ENCODE assay signal across 14 cellular contexts in the genomic region with DNA sequence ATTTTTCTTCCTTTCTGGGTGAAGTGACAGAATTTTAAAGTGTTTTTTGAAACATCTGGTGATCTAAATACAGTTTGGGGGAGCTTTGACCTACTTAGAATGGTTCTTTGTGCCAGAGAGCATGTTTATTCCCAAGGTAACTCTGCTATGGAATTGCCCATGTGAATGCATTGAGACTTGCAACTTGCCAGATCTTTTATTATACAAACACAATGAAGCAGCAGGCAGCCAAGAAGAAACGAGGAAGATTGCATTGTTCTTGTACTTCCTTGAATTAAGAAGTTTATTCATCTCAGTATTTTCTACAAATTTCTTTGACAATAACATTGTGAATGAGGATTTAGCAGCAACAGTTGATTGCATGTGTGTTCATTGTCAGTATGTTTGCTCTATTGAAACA. TPM values are rescaled to one million over a fixed set of nuclear protein-coding genes. Genes with fewer than 3 reads are reported as not detected.
A peak's percentile ranks its signal among the peaks of the same experiment; 100 is the strongest.
DNase-seq lines count a peak whose midpoint lies in the region; TF ChIP-seq lines count a peak whose summit lies in the region.
"Had no signal": no experiment of that assay in that cellular context is flagged by ENCODE, and none has a peak within 500 bp of the region (broad histone marks: within the 10 kb centered on the region; RNA-seq: fewer than 3 reads in every experiment).

No MANE protein-coding gene starts in this region.

- no peak overlapping the region for H3K27ac ChIP-seq in A673 (ENCODE audit: low read depth, low read length, poor library complexity, severe bottlenecking)
- H3K27ac ChIP-seq in muscle layer of duodenum (ENCODE audit: low read length) = peak overlapping the region; percentile 24
- no peak overlapping the region for H3K27ac ChIP-seq in colonic mucosa
- no peak overlapping the region for H3K27ac ChIP-seq in substantia nigra (ENCODE audit: low read depth, low read length, poor library complexity, severe bottlenecking)
- H3K27ac ChIP-seq: parathyroid adenoma had no signal

- H3K27me3 Mint-ChIP-seq in osteocyte (ENCODE audit: unreplicated experiment) = no peaks in the 10 kb centered on the region

- H3K4me3 ChIP-seq in A673 (ENCODE audit: low read depth, low read length, poor library complexity, severe bottlenecking) (no peak overlapping the region), fibroblast of pulmonary artery (replicated peaks; ENCODE audit: low read depth, low read length) (no peak overlapping the region), muscle layer of duodenum (ENCODE audit: low read depth in 1 of 2, low read length in 2 of 2) (no peak overlapping the region), colonic mucosa (no peak overlapping the region)
- H3K4me3 ChIP-seq: lung had no signal

- H3K36me3 ChIP-seq in A673 (ENCODE audit: insufficient read depth, low read length, poor library complexity, severe bottlenecking) (no peaks in the 10 kb centered on the region), muscle layer of duodenum (ENCODE audit: control insufficient read depth in 1 of 2, insufficient read depth in 2 of 2, low read length in 2 of 2) (no peaks in the 10 kb centered on the region), colonic mucosa (no peaks in the 10 kb centered on the region)
- H3K36me3 ChIP-seq: adrenal gland, upper lobe of left lung had no signal

- no peak overlapping the region for H3K27ac Mint-ChIP-seq in osteocyte (ENCODE audit: unreplicated experiment)
- H3K27ac Mint-ChIP-seq: T-cell had no signal

- no peaks in the 10 kb centered on the region for H3K36me3 Mint-ChIP-seq in osteocyte (ENCODE audit: unreplicated experiment)
- H3K36me3 Mint-ChIP-seq: T-cell had no signal

- H3K9ac ChIP-seq in colonic mucosa (ENCODE audit: low read depth in 2 of 2, low read length in 2 of 2) = no peak overlapping the region
- H3K9ac ChIP-seq: parathyroid adenoma had no signal

- POLR2A ChIA-PET in A673 (lab: Charles Lee; ENCODE audit: low non-redundant PET) = no interaction called here

- H3K9me3 Mint-ChIP-seq in osteocyte (ENCODE audit: unreplicated experiment) = no peaks in the 10 kb centered on the region
- H3K9me3 Mint-ChIP-seq: T-cell had no signal

- no peak overlapping the region for H3K4me3 Mint-ChIP-seq in osteocyte (ENCODE audit: unreplicated experiment)

- peaks cover 31% of the 10 kb centered on the region for H3K4me1 ChIP-seq in A673 (ENCODE audit: insufficient read depth, low read length, poor library complexity, severe bottlenecking)
- H3K4me1 ChIP-seq in muscle layer of duodenum (ENCODE audit: control insufficient read depth in 1 of 2, insufficient read depth in 2 of 2, low read length in 2 of 2) = peaks cover 20 to 24% of the 10 kb centered on the region in 2 donors
- H3K4me1 ChIP-seq in colonic mucosa = peaks cover 6% of the 10 kb centered on the region
- H3K4me1 ChIP-seq: parathyroid adenoma had no signal

- H3K9me3 ChIP-seq in A673 (ENCODE audit: low read depth, low read length, poor library complexity, severe bottlenecking) (no peaks in the 10 kb centered on the region), muscle layer of duodenum (ENCODE audit: control insufficient read depth in 1 of 2, low read length in 2 of 2) (no peaks in the 10 kb centered on the region), colonic mucosa (no peaks in the 10 kb centered on the region)
- H3K9me3 ChIP-seq: adrenal gland, upper lobe of left lung had no signal

- H3K27me3 ChIP-seq in A673 (replicated peaks; ENCODE audit: insufficient read depth, low read depth, low read length, poor library complexity) = no peaks in the 10 kb centered on the region
- no peaks in the 10 kb centered on the region for H3K27me3 ChIP-seq in muscle layer of duodenum (ENCODE audit: low read depth, low read length)
- H3K27me3 ChIP-seq in colonic mucosa = no peaks in the 10 kb centered on the region
- H3K27me3 ChIP-seq: adrenal gland, upper lobe of left lung had no signal

- no TSS peak for BruUV-seq in A673 (replicated peaks; lab: Mats Ljungman, UMichigan)

- TF ChIP-seq CTCF in A673 (conservative IDR thresholded peaks at IDR 0.05; ENCODE audit: low read depth, low read length) = no peak
- no peak for TF ChIP-seq CTCF in fibroblast of pulmonary artery (IDR thresholded peaks at IDR 0.05; ENCODE audit: low read length, missing control alignments)
- no peak for TF ChIP-seq CTCF in colonic mucosa (IDR thresholded peaks at IDR 0.05)
- no peak for TF ChIP-seq CTCF in osteocyte (IDR thresholded peaks at IDR 0.05)

- intact Hi-C loops in A673 (cut with micrococcal nuclease; ENCODE audit: unreplicated experiment) = loop anchor here (1.0 to 5.0 kb wide), 2 partner anchors 202 to 217 kb away; no protein-coding TSS in a partner anchor
- intact Hi-C loops in colonic mucosa (cut with DNase I) = loop anchor here (2.0 to 5.0 kb wide), 2 partner anchors 202 to 216 kb away; no protein-coding TSS in a partner anchor

- DNase-seq in A673 (ENCODE audit: low spot score) (peak; percentile 45), NCI-H69 (lab: John Stamatoyannopoulos, UW) (peak; percentile 73), fibroblast of pulmonary artery (ENCODE audit: low read depth) (peak; percentile 82), colonic mucosa (no peak), substantia nigra (lab: John Stamatoyannopoulos, UW) (no peak), osteocyte (ENCODE audit: extremely low spot score, unreplicated experiment) (no peak), SK-N-DZ (ENCODE audit: low spot score) (no peak)
- DNase-seq: effector CD4-positive, alpha-beta T cell; upper lobe of left lung had no signal

- CTCF ChIA-PET in A673 (lab: Charles Lee) = interaction anchor here (1.6 kb wide), 1 partner anchor 301 kb away, joined by 5 read pairs; a partner anchor contains a TSS

- peaks cover 36% of the 10 kb centered on the region for H3K4me1 Mint-ChIP-seq in osteocyte (ENCODE audit: unreplicated experiment)

RNA-seq across cellular contexts. Expression of a gene that starts 55.5 kb away (rescaled TPM):
- total RNA-seq in A673 (2021) (21.5 and 22.6 TPM in 2 replicates), colonic mucosa (10 to 100 TPM; 38.4 to 47.6 TPM), osteocyte (7.6 and 8.0 TPM in 2 replicates)
- 4.2 and 5.4 TPM in 2 replicates for polyA plus RNA-seq in SK-N-DZ (2014; cell fraction: cytosol; rRNA removed)
- polyA plus RNA-seq in SK-N-DZ (2014; cell fraction: nucleus; rRNA removed) = 3.8 and 5.0 TPM in 2 replicates

Comparison
In these comparisons a context has a peak if more than half of its experiments do, and no peak if none do; other contexts are left out.
1. DNase-seq: peak in A673 (single experiment), NCI-H69 (single experiment) and fibroblast of pulmonary artery (single experiment); none in colonic mucosa (single experiment), substantia nigra (0 of 49), osteocyte (single experiment) and SK-N-DZ (single experiment).